ENCODE assay signal across 2 cellular contexts in the genomic region with DNA sequence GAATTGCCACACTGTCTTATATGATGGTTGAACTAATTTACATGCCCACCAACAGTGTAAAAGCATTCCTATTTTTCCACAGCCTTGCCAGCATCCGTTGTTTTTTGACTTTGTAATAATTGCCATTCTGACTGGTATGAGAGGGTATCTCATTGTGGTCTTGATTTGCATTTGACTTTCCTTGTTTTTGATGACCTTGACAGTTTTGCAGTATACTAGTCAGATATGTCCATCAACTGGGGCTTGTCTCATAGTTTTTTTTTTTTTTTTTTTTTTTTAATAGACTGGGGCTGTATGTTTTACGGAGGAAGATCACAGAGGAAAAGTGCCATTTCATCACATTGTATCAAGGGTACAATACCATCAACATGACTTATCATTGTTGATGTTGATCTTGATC.
TF ChIP-seq lines count a peak whose summit lies in the region.

No MANE protein-coding gene starts in this region.

TF ChIP-seq in HepG2, 621 proteins besides CTCF, POLR2A, EP300 and RAD21:
- TF ChIP-seq MAFK (conservative IDR thresholded peaks at IDR 0.05 in 1 of 2, IDR thresholded peaks at IDR 0.05 in 1 of 2; ENCODE audit: low read length in 2 of 2), result peak; percentile 73 to 81
- TF ChIP-seq MAFF (IDR thresholded peaks at IDR 0.05; ENCODE audit: low read depth, low read length), result peak; percentile 70; the same call in 1 of the 2 replicates
- TF ChIP-seq PITX1 (CRISPR knock-in tag; IDR thresholded peaks at IDR 0.05), result no peak

TF ChIP-seq in IMR-90, 13 proteins besides CTCF, POLR2A, EP300 and RAD21:
- peak; percentile 58 for TF ChIP-seq MAFK (IDR thresholded peaks at IDR 0.05; ENCODE audit: low read depth, low read length)
- no peak for TF ChIP-seq FOS (IDR thresholded peaks at IDR 0.05; ENCODE audit: low read depth, low read length)
